Comparison of ENCODE assay signal across 12 cellular contexts in the genomic region with DNA sequence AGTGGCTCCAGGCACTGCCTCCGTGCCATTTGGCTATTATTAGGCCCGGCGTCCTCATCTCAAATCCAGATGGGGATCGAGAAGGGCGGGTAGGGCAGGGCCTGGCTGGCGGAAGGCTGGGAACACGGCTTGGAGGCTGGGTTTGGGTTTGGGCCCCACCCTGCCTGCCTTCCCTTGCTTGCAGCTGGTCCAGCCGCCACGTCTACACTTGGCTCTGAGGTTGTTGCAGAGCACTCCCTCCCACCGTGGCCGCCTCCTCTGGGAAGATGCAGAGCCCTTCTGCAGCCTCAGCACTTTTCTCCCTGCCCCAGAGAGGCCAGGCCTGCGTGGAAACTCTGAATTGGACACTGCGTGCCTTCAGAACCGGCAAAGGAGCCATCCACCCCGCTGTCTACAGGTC. TPM values are rescaled to one million over a fixed set of nuclear protein-coding genes. Genes with fewer than 3 reads are reported as not detected.
DNase-seq lines count a peak whose midpoint lies in the region; ATAC-seq and TF ChIP-seq lines count a peak whose summit lies in the region.
"Had no signal": no experiment of that assay in that cellular context is flagged by ENCODE, and none has a peak within 500 bp of the region (broad histone marks: within the 10 kb centered on the region; RNA-seq: fewer than 3 reads in every experiment).

No MANE protein-coding gene starts in this region.

- no peaks in the 10 kb centered on the region for H3K27me3 ChIP-seq in GM23338 (ENCODE audit: insufficient read depth)
- H3K27me3 ChIP-seq in lower lobe of right lung (ENCODE audit: low read depth): no peaks in the 10 kb centered on the region
- H3K27me3 ChIP-seq in suprapubic skin: no peaks in the 10 kb centered on the region

- no peak for TF ChIP-seq EP300 in suprapubic skin (IDR thresholded peaks at IDR 0.05)

- WGBS in suprapubic skin: 31% methylated on average over 10 of the region's 15 CpGs

- H2AFZ ChIP-seq in GM23338: no peak overlapping the region

- peak; percentile 5; the same call in 1 of the 3 replicates for ATAC-seq in GM23338
- peak; percentile 58 to 67 for ATAC-seq in lower lobe of right lung
- ATAC-seq in activated CD4-positive, alpha-beta T cell treated with anti-CD3 and anti-CD28 coated beads for 36 hours: no peak
- ATAC-seq: naive thymus-derived CD8-positive, alpha-beta T cell had no signal

- POLR2A ChIA-PET in activated CD4-positive, alpha-beta T cell treated with anti-CD3 and anti-CD28 coated beads for 36 hours (lab: Charles Lee): no interaction called here

- H3K9me3 ChIP-seq in lower lobe of right lung (no peaks in the 10 kb centered on the region), suprapubic skin (no peaks in the 10 kb centered on the region)

- TF ChIP-seq CTCF in GM23338 (conservative IDR thresholded peaks at IDR 0.05; ENCODE audit: low read depth in 2 of 2): no peak
- TF ChIP-seq CTCF in fibroblast of the aortic adventitia (IDR thresholded peaks at IDR 0.05; ENCODE audit: insufficient read depth, low read length): no peak
- TF ChIP-seq CTCF in lower lobe of right lung (IDR thresholded peaks at IDR 0.05): no peak
- TF ChIP-seq CTCF in suprapubic skin (IDR thresholded peaks at IDR 0.05): no peak

- H3K27ac ChIP-seq in GM23338 (ENCODE audit: low read depth) (no peak overlapping the region), lower lobe of right lung (peak overlapping the region; percentile 78), suprapubic skin (peak overlapping the region; percentile 78)

- no peak overlapping the region for H3K4me3 Mint-ChIP-seq in GM23338
- no peak overlapping the region for H3K4me3 Mint-ChIP-seq in activated CD4-positive, alpha-beta T cell treated with anti-CD3 and anti-CD28 coated beads for 36 hours
- H3K4me3 Mint-ChIP-seq: activated CD4-positive, alpha-beta T cell treated with anti-CD3 and anti-CD28 coated beads, Interleukin-2, amount 10 ng/mL, durations not matched to agents 24 days and 14 days; naive thymus-derived CD8-positive, alpha-beta T cell; stimulated activated naive CD8-positive, alpha-beta T cell treated with anti-CD3 and anti-CD28 coated beads, Interleukin-15, Interleukin-2, amounts not matched to agents 100 ng/mL and 50 ng/mL, for 24 hours had no signal

- H3K79me2 ChIP-seq in GM23338 (replicated peaks; ENCODE audit: insufficient read depth): no peaks in the 10 kb centered on the region

- CTCF ChIA-PET in activated CD4-positive, alpha-beta T cell treated with anti-CD3 and anti-CD28 coated beads for 36 hours (lab: Charles Lee): no interaction called here

- no peaks in the 10 kb centered on the region for H4K20me1 ChIP-seq in GM23338 (replicated peaks; ENCODE audit: insufficient read depth)

- H3K4me2 ChIP-seq in GM23338: no peak overlapping the region

- no peaks in the 10 kb centered on the region; the same call in 1 of the 2 replicates for H3K4me1 ChIP-seq in GM23338 (ENCODE audit: insufficient read depth)
- peaks cover 9% of the 10 kb centered on the region for H3K4me1 ChIP-seq in lower lobe of right lung
- H3K4me1 ChIP-seq in suprapubic skin: peaks cover 24% of the 10 kb centered on the region

- no peaks in the 10 kb centered on the region for H3K9me2 ChIP-seq in GM23338 (ENCODE audit: insufficient read depth)

- H3K4me3 ChIP-seq in GM23338 (no peak overlapping the region), fibroblast of the aortic adventitia (ENCODE audit: low read depth, low read length) (no peak overlapping the region), lower lobe of right lung (no peak overlapping the region), suprapubic skin (no peak overlapping the region)

- no peaks in the 10 kb centered on the region for H3K36me3 ChIP-seq in GM23338 (ENCODE audit: insufficient read depth)
- H3K36me3 ChIP-seq in lower lobe of right lung: no peaks in the 10 kb centered on the region
- no peaks in the 10 kb centered on the region for H3K36me3 ChIP-seq in suprapubic skin

- intact Hi-C loops in lower lobe of right lung (cut with DNase I): no loop called here
- intact Hi-C loops in activated CD4-positive, alpha-beta T cell treated with anti-CD3 and anti-CD28 coated beads for 36 hours (cut with DNase I, micrococcal nuclease): no loop called here

- TF ChIP-seq POLR2A in suprapubic skin (IDR thresholded peaks at IDR 0.05): no peak

- no peaks in the 10 kb centered on the region for H3K9me3 Mint-ChIP-seq in GM23338
- no peaks in the 10 kb centered on the region for H3K9me3 Mint-ChIP-seq in activated CD4-positive, alpha-beta T cell treated with anti-CD3 and anti-CD28 coated beads for 36 hours (ENCODE audit: low read depth)
- H3K9me3 Mint-ChIP-seq: activated CD4-positive, alpha-beta T cell treated with anti-CD3 and anti-CD28 coated beads, Interleukin-2, amount 10 ng/mL, durations not matched to agents 24 days and 14 days; CD4-positive, CD25-positive, alpha-beta regulatory T cell; naive thymus-derived CD8-positive, alpha-beta T cell; stimulated activated naive CD8-positive, alpha-beta T cell treated with anti-CD3 and anti-CD28 coated beads, Interleukin-15, Interleukin-2, amounts not matched to agents 100 ng/mL and 50 ng/mL, for 24 hours had no signal

- no peaks in the 10 kb centered on the region for H3F3A ChIP-seq in GM23338 (replicated peaks; ENCODE audit: low read depth)

- DNase-seq in GM23338 (ENCODE audit: low spot score) (no peak), fibroblast of the aortic adventitia (ENCODE audit: low read depth) (peak; percentile 92), lower lobe of right lung (peak; percentile 69), suprapubic skin (ENCODE audit: low spot score in 2 of 2) (peak; percentile 91 to 95), NCI-H82 (lab: John Stamatoyannopoulos, UW) (no peak), NCI-H1417 treated with DMSO at 0.1 percent for 48 hours (lab: John Stamatoyannopoulos, UW) (no peak), cerebellar nuclear complex (lab: John Stamatoyannopoulos, UW) (no peak)
- no peak for DNase-seq in activated CD4-positive, alpha-beta T cell treated with anti-CD3 and anti-CD28 coated beads for 36 hours
- DNase-seq: activated CD4-positive, alpha-beta T cell treated with anti-CD3 and anti-CD28 coated beads, Interleukin-2, amount 10 ng/mL, durations not matched to agents 24 days and 14 days; CD4-positive, CD25-positive, alpha-beta regulatory T cell; naive thymus-derived CD8-positive, alpha-beta T cell had no signal

- peaks cover 7% of the 10 kb centered on the region; the same call in 1 of the 3 replicates for H3K4me1 Mint-ChIP-seq in GM23338
- peaks cover 4% of the 10 kb centered on the region for H3K4me1 Mint-ChIP-seq in activated CD4-positive, alpha-beta T cell treated with anti-CD3 and anti-CD28 coated beads for 36 hours

- no peaks in the 10 kb centered on the region for H3K36me3 Mint-ChIP-seq in GM23338 (ENCODE audit: low read depth)
- H3K36me3 Mint-ChIP-seq in activated CD4-positive, alpha-beta T cell treated with anti-CD3 and anti-CD28 coated beads for 36 hours (ENCODE audit: low read depth): no peaks in the 10 kb centered on the region
- H3K36me3 Mint-ChIP-seq: CD4-positive, CD25-positive, alpha-beta regulatory T cell; naive thymus-derived CD8-positive, alpha-beta T cell had no signal

- H3K27ac Mint-ChIP-seq in GM23338: no peak overlapping the region
- no peak overlapping the region for H3K27ac Mint-ChIP-seq in activated CD4-positive, alpha-beta T cell treated with anti-CD3 and anti-CD28 coated beads for 36 hours
- H3K27ac Mint-ChIP-seq: activated CD4-positive, alpha-beta T cell treated with anti-CD3 and anti-CD28 coated beads, Interleukin-2, amount 10 ng/mL, durations not matched to agents 24 days and 14 days; CD4-positive, CD25-positive, alpha-beta regulatory T cell; naive thymus-derived CD8-positive, alpha-beta T cell; stimulated activated naive CD8-positive, alpha-beta T cell treated with anti-CD3 and anti-CD28 coated beads, Interleukin-15, Interleukin-2, amounts not matched to agents 100 ng/mL and 50 ng/mL, for 24 hours had no signal

- peaks cover 5% of the 10 kb centered on the region for H3K27me3 Mint-ChIP-seq in GM23338 (ENCODE audit: insufficient read depth, low read depth, poor library complexity)
- H3K27me3 Mint-ChIP-seq in activated CD4-positive, alpha-beta T cell treated with anti-CD3 and anti-CD28 coated beads for 36 hours: no peaks in the 10 kb centered on the region
- H3K27me3 Mint-ChIP-seq: activated CD4-positive, alpha-beta T cell treated with anti-CD3 and anti-CD28 coated beads, Interleukin-2, amount 10 ng/mL, durations not matched to agents 24 days and 14 days; naive thymus-derived CD8-positive, alpha-beta T cell; stimulated activated naive CD8-positive, alpha-beta T cell treated with anti-CD3 and anti-CD28 coated beads, Interleukin-15, Interleukin-2, amounts not matched to agents 100 ng/mL and 50 ng/mL, for 24 hours had no signal

RNA-seq across cellular contexts. Expression of gene SMTN, which starts 5.2 kb away (rescaled TPM):
- total RNA-seq in GM23338 (2014; rRNA removed; shearing (Covaris generic)): 16.3 and 27.4 TPM in 2 replicates
- 32.2 and 34.0 TPM in 2 replicates for polyA plus RNA-seq in GM23338 (2016; fragmentation: Nextera tagmentation; extraction: Ambion mirVana)
- total RNA-seq in fibroblast of the aortic adventitia (ENCODE audit: low replicate concordance) (35.2 and 63.5 TPM in 2 replicates), lower lobe of right lung (44.8 TPM), suprapubic skin (10 to 100 TPM; 42.3 to 54.6 (median 50.5) TPM)
- 10 to 100 TPM; 40.1 to 45.8 TPM for total RNA-seq in activated CD4-positive, alpha-beta T cell treated with anti-CD3 and anti-CD28 coated beads for 36 hours

RNA-seq across cellular contexts. Expression of gene SELENOM, which starts 31.4 kb away (rescaled TPM):
- 44.9 and 67.6 TPM in 2 replicates for total RNA-seq in GM23338 (2014; rRNA removed; shearing (Covaris generic))
- 49.7 and 50.8 TPM in 2 replicates for polyA plus RNA-seq in GM23338 (2016; fragmentation: Nextera tagmentation; extraction: Ambion mirVana)
- 82.0 and 97.9 TPM in 2 replicates for total RNA-seq in fibroblast of the aortic adventitia (ENCODE audit: low replicate concordance)
- 86.8 TPM for total RNA-seq in lower lobe of right lung
- 10 to 100 TPM; 37.4 to 72.1 (median 56.0) TPM for total RNA-seq in suprapubic skin
- 10 to 100 TPM in 1 of 2 experiments, 1 to 10 TPM in 1; 8.8 to 12.2 TPM for total RNA-seq in activated CD4-positive, alpha-beta T cell treated with anti-CD3 and anti-CD28 coated beads for 36 hours

RNA-seq across cellular contexts. Expression of gene INPP5J, which starts 46.8 kb away (rescaled TPM):
- 11.2 and 14.5 TPM in 2 replicates for total RNA-seq in GM23338 (2014; rRNA removed; shearing (Covaris generic))
- 4.8 and 5.3 TPM in 2 replicates for polyA plus RNA-seq in GM23338 (2016; fragmentation: Nextera tagmentation; extraction: Ambion mirVana)
- under 0.01 and 0.41 TPM in 2 replicates for total RNA-seq in fibroblast of the aortic adventitia (ENCODE audit: low replicate concordance)
- total RNA-seq in lower lobe of right lung: 4.6 TPM
- total RNA-seq in suprapubic skin: 1 to 10 TPM in 3 of 4 donors, under 1 TPM in 1; 0.26 to 3.2 (median 2.5) TPM
- total RNA-seq in activated CD4-positive, alpha-beta T cell treated with anti-CD3 and anti-CD28 coated beads for 36 hours: under 1 TPM; 0.11 to 0.23 TPM
- total RNA-seq: CD4-positive, CD25-positive, alpha-beta regulatory T cell had no signal
- polyA plus RNA-seq: naive thymus-derived CD8-positive, alpha-beta T cell had no signal

Comparison
In these comparisons a context has a peak if more than half of its experiments do, and no peak if none do; other contexts are left out.
1. DNase-seq: peak in fibroblast of the aortic adventitia (single experiment), lower lobe of right lung (single experiment) and suprapubic skin (2 of 2); none in GM23338 (single experiment), NCI-H82 (single experiment), activated CD4-positive, alpha-beta T cell treated with anti-CD3 and anti-CD28 coated beads for 36 hours (single experiment), NCI-H1417 treated with DMSO at 0.1 percent for 48 hours (single experiment) and cerebellar nuclear complex (0 of 2).